ENCODE assay signal across 22 cellular contexts in the genomic region with DNA sequence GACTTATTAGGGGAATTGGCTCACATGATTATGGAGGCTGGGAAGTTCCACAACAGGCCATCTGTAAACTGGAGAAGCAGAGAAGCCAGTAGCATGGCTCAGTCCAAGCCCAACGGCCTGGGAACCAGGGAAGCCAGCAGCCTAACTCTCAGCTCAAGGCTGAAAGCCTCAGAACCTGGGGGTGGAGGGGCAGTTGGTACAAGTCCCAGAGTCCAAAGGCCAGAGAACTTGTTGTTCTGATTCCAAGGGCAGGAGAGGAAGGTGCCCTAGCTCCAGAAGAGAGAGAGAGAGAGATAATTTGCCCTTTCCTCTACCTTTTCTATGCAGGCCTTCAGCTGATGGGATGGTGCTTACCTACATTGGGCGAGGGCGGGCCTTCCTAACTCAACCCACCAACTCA. TPM values are rescaled to one million over a fixed set of nuclear protein-coding genes. Genes with fewer than 3 reads are reported as not detected.
A peak's percentile ranks its signal among the peaks of the same experiment; 100 is the strongest.
DNase-seq lines count a peak whose midpoint lies in the region; ATAC-seq and TF ChIP-seq lines count a peak whose summit lies in the region.
"Had no signal": no experiment of that assay in that cellular context is flagged by ENCODE, and none has a peak within 500 bp of the region (broad histone marks: within the 10 kb centered on the region; RNA-seq: fewer than 3 reads in every experiment).

No MANE protein-coding gene starts in this region.

- no peak for ATAC-seq in CD4-positive, alpha-beta T cell (ENCODE audit: poor library complexity)
- no peak for ATAC-seq in central memory CD8-positive, alpha-beta T cell (replicated peaks; ENCODE audit: extremely low read depth, poor library complexity, severe bottlenecking)
- ATAC-seq in naive thymus-derived CD4-positive, alpha-beta T cell, result no peak
- no peak for ATAC-seq in HG03520 (IDR thresholded peaks at IDR 0.05; ENCODE audit: unreplicated experiment)
- ATAC-seq in CD8-positive, alpha-beta T cell, result no peak
- no peak for ATAC-seq in HG03045 (IDR thresholded peaks at IDR 0.05; ENCODE audit: unreplicated experiment)

- peaks cover 32% of the 10 kb centered on the region for H3K36me3 Mint-ChIP-seq in CD4-positive, alpha-beta T cell (ENCODE audit: low read depth)
- peaks cover 2% of the 10 kb centered on the region for H3K36me3 Mint-ChIP-seq in central memory CD8-positive, alpha-beta T cell (ENCODE audit: insufficient read depth)
- peaks cover 8 to 38% (median 19%) of the 10 kb centered on the region in 5 donors for H3K36me3 Mint-ChIP-seq in naive thymus-derived CD4-positive, alpha-beta T cell
- H3K36me3 Mint-ChIP-seq in CD8-positive, alpha-beta T cell, result peaks cover 19% of the 10 kb centered on the region

- no peak overlapping the region for H3K4me3 ChIP-seq in naive thymus-derived CD4-positive, alpha-beta T cell (ENCODE audit: low read length)
- H3K4me3 ChIP-seq in CD8-positive, alpha-beta T cell (ENCODE audit: low read depth, low read length), result no peak overlapping the region
- H3K4me3 ChIP-seq: GM23248, MG63 had no signal

- H3K9me3 ChIP-seq in CD4-positive, alpha-beta T cell (ENCODE audit: control insufficient read depth, low read length), result no peaks in the 10 kb centered on the region
- no peaks in the 10 kb centered on the region for H3K9me3 ChIP-seq in naive thymus-derived CD4-positive, alpha-beta T cell (ENCODE audit: control insufficient read depth in 2 of 3, low read length in 3 of 3)
- H3K9me3 ChIP-seq in CD8-positive, alpha-beta T cell (ENCODE audit: low read length), result no peaks in the 10 kb centered on the region
- H3K9me3 ChIP-seq: BE2C, MG63 had no signal

- no peak for TF ChIP-seq CTCF in CD4-positive, alpha-beta T cell (IDR thresholded peaks at IDR 0.05)
- no peak for TF ChIP-seq CTCF in CD8-positive, alpha-beta T cell (IDR thresholded peaks at IDR 0.05)

- CTCF ChIA-PET in CD4-positive, alpha-beta T cell (lab: Charles Lee), result no interaction called here
- CTCF ChIA-PET in naive thymus-derived CD4-positive, alpha-beta T cell (lab: Charles Lee), result no interaction called here
- CTCF ChIA-PET in CD8-positive, alpha-beta T cell (lab: Charles Lee), result no interaction called here

- no peaks in the 10 kb centered on the region for H3K27me3 ChIP-seq in CD4-positive, alpha-beta T cell (ENCODE audit: control insufficient read depth, insufficient read depth, low read length)
- H3K27me3 ChIP-seq in naive thymus-derived CD4-positive, alpha-beta T cell (ENCODE audit: control insufficient read depth in 2 of 2, insufficient read depth in 2 of 2, low read length in 2 of 2), result no peaks in the 10 kb centered on the region
- no peaks in the 10 kb centered on the region for H3K27me3 ChIP-seq in CD8-positive, alpha-beta T cell (ENCODE audit: insufficient read depth, low read length)
- H3K27me3 ChIP-seq: BE2C, MG63 had no signal

- H3K27ac ChIP-seq in CD4-positive, alpha-beta T cell (ENCODE audit: low read depth, low read length), result peak overlapping the region; percentile 52
- no peak overlapping the region for H3K27ac ChIP-seq in naive thymus-derived CD4-positive, alpha-beta T cell (ENCODE audit: low read depth, low read length)
- no peak overlapping the region for H3K27ac ChIP-seq in CD8-positive, alpha-beta T cell (ENCODE audit: low read depth, low read length)
- H3K27ac ChIP-seq: 22Rv1, GM23248 had no signal

- no peak overlapping the region for H3K4me3 Mint-ChIP-seq in CD4-positive, alpha-beta T cell
- H3K4me3 Mint-ChIP-seq in central memory CD8-positive, alpha-beta T cell, result no peak overlapping the region
- H3K4me3 Mint-ChIP-seq in naive thymus-derived CD4-positive, alpha-beta T cell, result peak overlapping the region in 5 of 10 donors; percentile 15 to 89 (median 46)
- H3K4me3 Mint-ChIP-seq in CD8-positive, alpha-beta T cell, result no peak overlapping the region

- no peaks in the 10 kb centered on the region for H3K27me3 Mint-ChIP-seq in CD4-positive, alpha-beta T cell
- no peaks in the 10 kb centered on the region for H3K27me3 Mint-ChIP-seq in central memory CD8-positive, alpha-beta T cell
- H3K27me3 Mint-ChIP-seq in naive thymus-derived CD4-positive, alpha-beta T cell, result peaks cover 0 to 71% (median 0%) of the 10 kb centered on the region in 5 donors
- H3K27me3 Mint-ChIP-seq in CD8-positive, alpha-beta T cell (ENCODE audit: low read depth), result no peaks in the 10 kb centered on the region

- peaks cover 0 to 8% (median 0%) of the 10 kb centered on the region in 3 experiments for H3K36me3 ChIP-seq in naive thymus-derived CD4-positive, alpha-beta T cell (ENCODE audit: control insufficient read depth in 2 of 3, insufficient read depth in 3 of 3, low read length in 3 of 3)
- H3K36me3 ChIP-seq in CD8-positive, alpha-beta T cell (ENCODE audit: insufficient read depth, low read length), result no peaks in the 10 kb centered on the region
- H3K36me3 ChIP-seq: BE2C, MG63 had no signal

- no peaks in the 10 kb centered on the region for H3K9me3 Mint-ChIP-seq in CD4-positive, alpha-beta T cell
- no peaks in the 10 kb centered on the region for H3K9me3 Mint-ChIP-seq in central memory CD8-positive, alpha-beta T cell
- H3K9me3 Mint-ChIP-seq in naive thymus-derived CD4-positive, alpha-beta T cell, result peaks cover 0 to 6% (median 0%) of the 10 kb centered on the region in 11 donors
- no peaks in the 10 kb centered on the region for H3K9me3 Mint-ChIP-seq in CD8-positive, alpha-beta T cell

- POLR2A ChIA-PET in CD4-positive, alpha-beta T cell (lab: Charles Lee), result interaction anchor here (0.7 kb wide), 1 partner anchor 55 kb away, joined by 3 read pairs; no protein-coding TSS in a partner anchor
- POLR2A ChIA-PET in naive thymus-derived CD4-positive, alpha-beta T cell (lab: Charles Lee), result interaction anchor here (0.6 to 8.0 kb wide), 4 partner anchors 29 to 148 kb away, joined by 3 to 81 read pairs (median 6); partner anchors contain the start of genes MAN1C1 and MTFR1L
- POLR2A ChIA-PET in CD8-positive, alpha-beta T cell (lab: Charles Lee), result no interaction called here

- peaks cover 25 to 95% of the 10 kb centered on the region in 2 donors for H3K4me1 ChIP-seq in naive thymus-derived CD4-positive, alpha-beta T cell (ENCODE audit: control insufficient read depth in 2 of 2, insufficient read depth in 2 of 2, low read length in 2 of 2)
- peaks cover 78% of the 10 kb centered on the region for H3K4me1 ChIP-seq in CD8-positive, alpha-beta T cell (ENCODE audit: insufficient read depth, low read length)
- H3K4me1 ChIP-seq: BE2C had no signal

- peaks cover 95% of the 10 kb centered on the region for H3K4me1 Mint-ChIP-seq in CD4-positive, alpha-beta T cell (ENCODE audit: low read depth)
- peaks cover 51% of the 10 kb centered on the region for H3K4me1 Mint-ChIP-seq in central memory CD8-positive, alpha-beta T cell
- H3K4me1 Mint-ChIP-seq in naive thymus-derived CD4-positive, alpha-beta T cell, result peaks cover 60 to 98% (median 96%) of the 10 kb centered on the region in 7 donors
- H3K4me1 Mint-ChIP-seq in CD8-positive, alpha-beta T cell (ENCODE audit: low read depth), result peaks cover 84% of the 10 kb centered on the region

- peak; percentile 21 for DNase-seq in activated effector memory CD4-positive, alpha-beta T cell treated with anti-CD3 and anti-CD28 coated beads, Interleukin-2, amount 50 U/mL, for 16 hours
- DNase-seq in activated effector memory CD4-positive, alpha-beta T cell treated with Interleukin-2 at 50 U/mL for 16 hours, result no peak
- no peak for DNase-seq in CD4-positive, alpha-beta T cell
- no peak for DNase-seq in central memory CD8-positive, alpha-beta T cell (ENCODE audit: low spot score in 2 of 2)
- DNase-seq in naive thymus-derived CD4-positive, alpha-beta T cell, result no peak
- DNase-seq in CD8-positive, alpha-beta T cell, result no peak
- DNase-seq: ACHN, BE2C, GM23248, H7, KG1, MG63, NCI-H1105 treated with DMSO at 0.1 percent for 48 hours, NCI-H2029, NCI-H446, NCI-H524 treated with DMSO at 0.1 percent for 48 hours, NCI-H774, PC-3, SHP77 had no signal

- intact Hi-C loops in CD4-positive, alpha-beta T cell (cut with DNase I, micrococcal nuclease), result loop anchor here in 1 of 2 experiments (5.0 kb wide), 1 partner anchor 50 kb away; no protein-coding TSS in a partner anchor
- intact Hi-C loops in naive thymus-derived CD4-positive, alpha-beta T cell (cut with micrococcal nuclease), result no loop called here
- intact Hi-C loops in CD8-positive, alpha-beta T cell (cut with DNase I, micrococcal nuclease), result no loop called here

- peak overlapping the region; percentile 96 for H3K27ac Mint-ChIP-seq in CD4-positive, alpha-beta T cell
- H3K27ac Mint-ChIP-seq in central memory CD8-positive, alpha-beta T cell (ENCODE audit: low read depth), result peak overlapping the region; percentile 52
- H3K27ac Mint-ChIP-seq in naive thymus-derived CD4-positive, alpha-beta T cell, result peak overlapping the region in 8 of 9 donors; percentile 72 to 98 (median 94)
- no peak overlapping the region for H3K27ac Mint-ChIP-seq in CD8-positive, alpha-beta T cell

RNA-seq across cellular contexts. Expression of gene MAN1C1, which starts 55.3 kb away (rescaled TPM):
- 10 to 100 TPM; 44.4 to 46.9 TPM for total RNA-seq in CD4-positive, alpha-beta T cell
- 10 to 100 TPM; 28.8 to 85.5 (median 69.9) TPM for total RNA-seq in naive thymus-derived CD4-positive, alpha-beta T cell
- polyA plus RNA-seq in naive thymus-derived CD4-positive, alpha-beta T cell, result 10 to 100 TPM; 16.0 to 30.4 TPM
- total RNA-seq in CD8-positive, alpha-beta T cell, result 10 to 100 TPM; 24.6 to 25.7 TPM
